In genomic region chr12:76471579-76471978, GRCh38 we compare ENCODE assay signal across 21 cellular contexts.
A peak's percentile ranks its signal among the peaks of the same experiment; 100 is the strongest.
DNase-seq lines count a peak whose midpoint lies in the region; ATAC-seq and TF ChIP-seq lines count a peak whose summit lies in the region.
"Had no signal": no experiment of that assay in that cellular context is flagged by ENCODE, and none has a peak within 500 bp of the region (broad histone marks: within the 10 kb centered on the region; RNA-seq: fewer than 3 reads in every experiment).

No MANE protein-coding gene starts in this region.

- no peaks in the 10 kb centered on the region for H3K9me3 ChIP-seq in CD4-positive, CD25-positive, alpha-beta regulatory T cell (ENCODE audit: control insufficient read depth in 2 of 2, low read length in 2 of 2)
- H3K9me3 ChIP-seq in HCT116 (ENCODE audit: control insufficient read depth in 1 of 2, insufficient read depth in 1 of 2, low read depth in 1 of 2, low read length in 2 of 2) (no peaks in the 10 kb centered on the region), testis (no peaks in the 10 kb centered on the region)
- H3K9me3 ChIP-seq: vagina had no signal

- H3K36me3 Mint-ChIP-seq in CD4-positive, CD25-positive, alpha-beta regulatory T cell, result peaks cover 3% of the 10 kb centered on the region
- H3K36me3 Mint-ChIP-seq: activated naive CD4-positive, alpha-beta T cell treated with anti-CD3 and anti-CD28 coated beads, Interleukin-2, amount 10 ng/mL, durations not matched to agents 7 days and 5 days had no signal

- H3K36me3 ChIP-seq in CD4-positive, CD25-positive, alpha-beta regulatory T cell (ENCODE audit: control insufficient read depth, insufficient read depth, low read length), result no peaks in the 10 kb centered on the region
- no peaks in the 10 kb centered on the region for H3K36me3 ChIP-seq in HCT116 (ENCODE audit: control insufficient read depth in 1 of 2, insufficient read depth in 2 of 2, low read length in 2 of 2)
- no peaks in the 10 kb centered on the region for H3K36me3 ChIP-seq in testis (ENCODE audit: low read depth, missing control alignments)
- H3K36me3 ChIP-seq: vagina had no signal

- POLR2A ChIA-PET in HCT116 (lab: Charles Lee), result no interaction called here

- no peak for ATAC-seq in CD4-positive, CD25-positive, alpha-beta regulatory T cell (ENCODE audit: low read depth in 2 of 2)
- ATAC-seq in HCT116, result no peak
- ATAC-seq in GM21737 (IDR thresholded peaks at IDR 0.05; ENCODE audit: unreplicated experiment), result no peak
- ATAC-seq: sciatic nerve had no signal

- H3K9me2 ChIP-seq in HCT116 (ENCODE audit: insufficient read depth), result no peaks in the 10 kb centered on the region

- H3K27me3 Mint-ChIP-seq in CD4-positive, CD25-positive, alpha-beta regulatory T cell, result no peaks in the 10 kb centered on the region
- H3K27me3 Mint-ChIP-seq: activated naive CD4-positive, alpha-beta T cell treated with anti-CD3 and anti-CD28 coated beads, Interleukin-2, amount 10 ng/mL, durations not matched to agents 7 days and 5 days had no signal

- no peak overlapping the region for H2AFZ ChIP-seq in HCT116 (ENCODE audit: low read depth, low read length, poor library complexity, severe bottlenecking)

- DNase-seq in CD4-positive, CD25-positive, alpha-beta regulatory T cell, result no peak
- DNase-seq in HCT116 (ENCODE audit: low read depth, low spot score) (no peak), OCI-M1 (lab: John Stamatoyannopoulos, UW) (peak; percentile 15), epithelial cell of esophagus (ENCODE audit: low read depth) (peak; percentile 32), HCEC 1CT (no peak), testis (no peak)
- no peak for DNase-seq in stimulated activated CD4-positive, alpha-beta T cell treated with anti-CD3 and anti-CD28 coated beads, Interleukin-1b, Interleukin-23, amount 100 ng/mL, for 48 hours
- DNase-seq: activated CD8-positive, alpha-beta memory T cell treated with anti-CD3 and anti-CD28 coated beads for 24 hours; activated naive CD4-positive, alpha-beta T cell treated with anti-CD3 and anti-CD28 coated beads, Interleukin-2, amount 10 ng/mL, durations not matched to agents 7 days and 5 days; activated T-cell treated with anti-CD3 and anti-CD28 coated beads, Interleukin-2, amount 50 U/mL, for 4 hours; amygdala; hippocampal formation; NCI-H1417; nephron progenitor cell; NK-92 treated with Interleukin-12 subunit alpha and Interleukin-12 subunit beta, amount 100 ng/mL, for 24 hours; T1000 had no signal

- intact Hi-C loops in HCT116 (cut with micrococcal nuclease) (no loop called here), testis (cut with DNase I; ENCODE audit: low total_unique reads) (no loop called here)

- no peaks in the 10 kb centered on the region for H3K27me3 ChIP-seq in CD4-positive, CD25-positive, alpha-beta regulatory T cell (ENCODE audit: control insufficient read depth, insufficient read depth, low read length)
- no peaks in the 10 kb centered on the region for H3K27me3 ChIP-seq in HCT116 (ENCODE audit: insufficient read depth, low read length)
- no peaks in the 10 kb centered on the region for H3K27me3 ChIP-seq in testis
- H3K27me3 ChIP-seq: vagina had no signal

- TF ChIP-seq CTCF in HCT116 (IDR thresholded peaks at IDR 0.05 in 2 of 3, conservative IDR thresholded peaks at IDR 0.05 in 1 of 3; ENCODE audit: borderline replicate concordance in 1 of 3, insufficient read depth in 1 of 3, low read depth in 2 of 3, low read length in 2 of 3), result no peak
- TF ChIP-seq CTCF in epithelial cell of esophagus (IDR thresholded peaks at IDR 0.05; ENCODE audit: insufficient read depth, low read depth, low read length, missing control alignments), result no peak
- TF ChIP-seq CTCF in testis (IDR thresholded peaks at IDR 0.05), result no peak

- H3K4me1 ChIP-seq in CD4-positive, CD25-positive, alpha-beta regulatory T cell (ENCODE audit: control insufficient read depth, insufficient read depth, low read length, poor library complexity, severe bottlenecking), result peaks cover 19% of the 10 kb centered on the region
- peaks cover 11 to 19% of the 10 kb centered on the region in 2 experiments for H3K4me1 ChIP-seq in HCT116 (ENCODE audit: control insufficient read depth in 1 of 2, insufficient read depth in 2 of 2, low read length in 2 of 2)
- H3K4me1 ChIP-seq in testis, result peaks cover 4% of the 10 kb centered on the region
- H3K4me1 ChIP-seq: vagina had no signal

- peaks cover 25 to 33% (median 27%) of the 10 kb centered on the region in 4 donors for H3K4me1 Mint-ChIP-seq in CD4-positive, CD25-positive, alpha-beta regulatory T cell
- H3K4me1 Mint-ChIP-seq: activated naive CD4-positive, alpha-beta T cell treated with anti-CD3 and anti-CD28 coated beads, Interleukin-2, amount 10 ng/mL, durations not matched to agents 7 days and 5 days; nephron progenitor cell had no signal

- no peak overlapping the region for H3K27ac Mint-ChIP-seq in CD4-positive, CD25-positive, alpha-beta regulatory T cell
- H3K27ac Mint-ChIP-seq: activated naive CD4-positive, alpha-beta T cell treated with anti-CD3 and anti-CD28 coated beads, Interleukin-2, amount 10 ng/mL, durations not matched to agents 7 days and 5 days; nephron progenitor cell had no signal

- WGBS in testis, 2 donors, result 91 to 94% methylated on average over 1 of the region's 1 CpG

- RAD21 ChIA-PET in HCT116 (lab: Charles Lee; ENCODE audit: low non-redundant PET in 1 of 2, low total read pairs in 2 of 2, uncharacterized antibody in 2 of 2, unreplicated experiment in 2 of 2), result no interaction called here

- H3K4me2 ChIP-seq in HCT116 (ENCODE audit: low read length), result 0 out of 2 replicates have a peak overlapping the region, but pooled peaks have one; percentile 50

- TF ChIP-seq POLR2A in HCT116 (IDR thresholded peaks at IDR 0.05; ENCODE audit: borderline replicate concordance, extremely low read depth, insufficient read depth, insufficient read length), result no peak
- TF ChIP-seq POLR2A in testis (IDR thresholded peaks at IDR 0.05), result no peak

- no peak for TF ChIP-seq RAD21 in HCT116 (IDR thresholded peaks at IDR 0.05; ENCODE audit: low read depth)

- no peak overlapping the region for H3K27ac ChIP-seq in CD4-positive, CD25-positive, alpha-beta regulatory T cell (ENCODE audit: insufficient read depth, low read length, poor library complexity, severe bottlenecking)
- H3K27ac ChIP-seq in HCT116 (ENCODE audit: low read depth, low read length), result no peak overlapping the region
- no peak overlapping the region for H3K27ac ChIP-seq in testis
- H3K27ac ChIP-seq: C4-2B, RWPE1, vagina had no signal

- no TSS peak for BruUV-seq in HCT116 (replicated peaks; lab: Mats Ljungman, UMichigan)

- CTCF ChIA-PET in HCT116 (lab: Charles Lee), result no interaction called here

- H3K79me2 ChIP-seq in HCT116 (ENCODE audit: insufficient read depth, low read length), result peaks cover 28% of the 10 kb centered on the region; the same call in 1 of the 2 replicates

- H3K9ac ChIP-seq in HCT116 (ENCODE audit: low read length), result no peak overlapping the region

- peaks cover 0 to 2% (median 0%) of the 10 kb centered on the region in 7 donors for H3K9me3 Mint-ChIP-seq in CD4-positive, CD25-positive, alpha-beta regulatory T cell
- H3K9me3 Mint-ChIP-seq: activated naive CD4-positive, alpha-beta T cell treated with anti-CD3 and anti-CD28 coated beads, Interleukin-2, amount 10 ng/mL, durations not matched to agents 7 days and 5 days; activated T-cell treated with anti-CD3 and anti-CD28 coated beads, Interleukin-2, amount 50 U/mL, for 4 hours had no signal

- H3K4me3 ChIP-seq in CD4-positive, CD25-positive, alpha-beta regulatory T cell (ENCODE audit: low read depth, low read length), result peak overlapping the region; percentile 20
- H3K4me3 ChIP-seq in HCT116 (replicated peaks in 1 of 2; ENCODE audit: low read depth in 1 of 2, low read length in 2 of 2) (no peak overlapping the region), epithelial cell of esophagus (ENCODE audit: low read length) (no peak overlapping the region), testis (no peak overlapping the region)
- H3K4me3 ChIP-seq: vagina had no signal

- no peak overlapping the region for H3K4me3 Mint-ChIP-seq in CD4-positive, CD25-positive, alpha-beta regulatory T cell
- H3K4me3 Mint-ChIP-seq: activated naive CD4-positive, alpha-beta T cell treated with anti-CD3 and anti-CD28 coated beads, Interleukin-2, amount 10 ng/mL, durations not matched to agents 7 days and 5 days; activated T-cell treated with anti-CD3 and anti-CD28 coated beads, Interleukin-2, amount 50 U/mL, for 4 hours; nephron progenitor cell had no signal

- H4K20me1 ChIP-seq in HCT116 (ENCODE audit: insufficient read depth), result no peaks in the 10 kb centered on the region

TF ChIP-seq in HCT116, 20 proteins besides CTCF, POLR2A, EP300 and RAD21:
- TF ChIP-seq EGR1 (IDR thresholded peaks at IDR 0.05; ENCODE audit: low read depth), result no peak

Comparison
In these comparisons a context has a peak if more than half of its experiments do, and no peak if none do; other contexts are left out.
1. DNase-seq: peak in OCI-M1 (single experiment) and epithelial cell of esophagus (single experiment); none in CD4-positive, CD25-positive, alpha-beta regulatory T cell (0 of 3), HCT116 (single experiment), HCEC 1CT (single experiment), testis (single experiment) and stimulated activated CD4-positive, alpha-beta T cell treated with anti-CD3 and anti-CD28 coated beads, Interleukin-1b, Interleukin-23, amount 100 ng/mL, for 48 hours (single experiment).